In genomic region chr14:99605299-99605961, GRCh38 we compare ENCODE assay signal across 7 cellular contexts. TPM values are rescaled to one million over a fixed set of nuclear protein-coding genes. Genes with fewer than 3 reads are reported as not detected.
DNase-seq lines count a peak whose midpoint lies in the region; ATAC-seq and TF ChIP-seq lines count a peak whose summit lies in the region.

No MANE protein-coding gene starts in this region.

- H3K4me2 ChIP-seq in parathyroid adenoma (ENCODE audit: low read length): peak overlapping the region; percentile 98

- no peaks in the 10 kb centered on the region for H3K36me3 ChIP-seq in parathyroid adenoma (ENCODE audit: control insufficient read depth, insufficient read depth, low read length)

- no peak overlapping the region for H3K9ac ChIP-seq in parathyroid adenoma

- peaks cover 21% of the 10 kb centered on the region for H3K4me1 ChIP-seq in parathyroid adenoma

- H2AFZ ChIP-seq in parathyroid adenoma: peak overlapping the region; percentile 96

- no peak for TF ChIP-seq CTCF in parathyroid adenoma (IDR thresholded peaks at IDR 0.05)
- no peak for TF ChIP-seq CTCF in type B pancreatic cell (conservative IDR thresholded peaks at IDR 0.05)

- no peaks in the 10 kb centered on the region for H3K36me3 Mint-ChIP-seq in activated naive CD4-positive, alpha-beta T cell treated with anti-CD3 and anti-CD28 coated beads for 36 hours (ENCODE audit: low read depth)
- no peaks in the 10 kb centered on the region for H3K36me3 Mint-ChIP-seq in type B pancreatic cell

- H3K4me1 Mint-ChIP-seq in activated naive CD4-positive, alpha-beta T cell treated with anti-CD3 and anti-CD28 coated beads for 36 hours (ENCODE audit: low read depth): peaks cover 24% of the 10 kb centered on the region
- peaks cover 33% of the 10 kb centered on the region for H3K4me1 Mint-ChIP-seq in type B pancreatic cell (ENCODE audit: unreplicated experiment)

- H3K4me3 ChIP-seq in parathyroid adenoma (ENCODE audit: low read depth, low read length): peak overlapping the region; percentile 75

- peak; percentile 39 for ATAC-seq in GM19023 (IDR thresholded peaks at IDR 0.05; ENCODE audit: unreplicated experiment)

- peak overlapping the region; percentile 86 for H3K4me3 Mint-ChIP-seq in activated naive CD4-positive, alpha-beta T cell treated with anti-CD3 and anti-CD28 coated beads for 36 hours
- H3K4me3 Mint-ChIP-seq in type B pancreatic cell: peak overlapping the region; percentile 89

- peak overlapping the region; percentile 74 for H3K27ac ChIP-seq in parathyroid adenoma

- H3K27me3 Mint-ChIP-seq in activated naive CD4-positive, alpha-beta T cell treated with anti-CD3 and anti-CD28 coated beads for 36 hours (ENCODE audit: low read depth): peaks cover 2% of the 10 kb centered on the region
- peaks cover 9% of the 10 kb centered on the region for H3K27me3 Mint-ChIP-seq in type B pancreatic cell

- DNase-seq in M059J (ENCODE audit: low read depth): peak; percentile 67
- DNase-seq in SK-MEL-5 (ENCODE audit: low read depth, low spot score): peak; percentile 59
- peak; percentile 82 for DNase-seq in activated naive CD4-positive, alpha-beta T cell treated with anti-CD3 and anti-CD28 coated beads for 36 hours
- peak; percentile 78 for DNase-seq in glomerular visceral epithelial cell (ENCODE audit: extremely low spot score)
- DNase-seq in type B pancreatic cell (ENCODE audit: extremely low spot score, unreplicated experiment): no peak

- intact Hi-C loops in activated naive CD4-positive, alpha-beta T cell treated with anti-CD3 and anti-CD28 coated beads for 36 hours (cut with micrococcal nuclease): no loop called here

- in situ Hi-C loops in SK-MEL-5 (cut with HindIII; ENCODE audit: low pct_unique_long_range_greater_than_20kb, low sequenced_read_pairs): no loop called here

- no peaks in the 10 kb centered on the region for H3K9me3 ChIP-seq in parathyroid adenoma (ENCODE audit: control insufficient read depth, low read length)

- CTCF ChIA-PET in activated naive CD4-positive, alpha-beta T cell treated with anti-CD3 and anti-CD28 coated beads for 36 hours (lab: Charles Lee): interaction anchor here (1.9 to 2.7 kb wide), 2 partner anchors 23 to 78 kb away, joined by 6 to 8 read pairs; no protein-coding TSS in a partner anchor

- no peaks in the 10 kb centered on the region for H3K9me3 Mint-ChIP-seq in activated naive CD4-positive, alpha-beta T cell treated with anti-CD3 and anti-CD28 coated beads for 36 hours
- no peaks in the 10 kb centered on the region for H3K9me3 Mint-ChIP-seq in type B pancreatic cell

- H3K27ac Mint-ChIP-seq in activated naive CD4-positive, alpha-beta T cell treated with anti-CD3 and anti-CD28 coated beads for 36 hours: peak overlapping the region; percentile 70
- H3K27ac Mint-ChIP-seq in type B pancreatic cell: peak overlapping the region; percentile 82

- peaks cover 22% of the 10 kb centered on the region for H3K79me2 ChIP-seq in parathyroid adenoma

- H3K27me3 ChIP-seq in parathyroid adenoma (ENCODE audit: control insufficient read depth, insufficient read depth, low read length): no peaks in the 10 kb centered on the region

RNA-seq across cellular contexts. Expression of gene CCDC85C, which starts 1.4 kb away (rescaled TPM):
- total RNA-seq in M059J (2014; rRNA removed; shearing (Covaris generic)): 12.8 and 16.2 TPM in 2 replicates
- 10.8 and 11.2 TPM in 2 replicates for total RNA-seq in SK-MEL-5 (2014; rRNA removed; shearing (Covaris generic))
- polyA plus RNA-seq in SK-MEL-5 (2015; cell fraction: cytosol; rRNA removed): 20.4 and 32.0 TPM in 2 replicates
- 11.4 and 15.4 TPM in 2 replicates for polyA plus RNA-seq in SK-MEL-5 (2015; cell fraction: nucleus; rRNA removed)
- 10 to 100 TPM; 11.3 to 12.7 TPM for total RNA-seq in activated naive CD4-positive, alpha-beta T cell treated with anti-CD3 and anti-CD28 coated beads for 36 hours
- total RNA-seq in type B pancreatic cell (ENCODE audit: low replicate concordance): 49.1 and 83.8 TPM in 2 replicates

RNA-seq across cellular contexts. Expression of gene HHIPL1, which starts 39.5 kb away (rescaled TPM):
- 0.15 and 1.2 TPM in 2 replicates for total RNA-seq in M059J (2014; rRNA removed; shearing (Covaris generic))
- 0.03 and 0.16 TPM in 2 replicates for total RNA-seq in SK-MEL-5 (2014; rRNA removed; shearing (Covaris generic))
- polyA plus RNA-seq in SK-MEL-5 (2015; cell fraction: cytosol; rRNA removed): 0.04 and 0.20 TPM in 2 replicates
- polyA plus RNA-seq in SK-MEL-5 (2015; cell fraction: nucleus; rRNA removed): 0.02 TPM in 1 of 2 replicates, not detected in the other
- under 1 TPM; 0.15 to 0.31 TPM for total RNA-seq in activated naive CD4-positive, alpha-beta T cell treated with anti-CD3 and anti-CD28 coated beads for 36 hours
- total RNA-seq in type B pancreatic cell (ENCODE audit: low replicate concordance): 0.19 and 1.4 TPM in 2 replicates
